ENCODE assay signal across 23 cellular contexts in the genomic region with DNA sequence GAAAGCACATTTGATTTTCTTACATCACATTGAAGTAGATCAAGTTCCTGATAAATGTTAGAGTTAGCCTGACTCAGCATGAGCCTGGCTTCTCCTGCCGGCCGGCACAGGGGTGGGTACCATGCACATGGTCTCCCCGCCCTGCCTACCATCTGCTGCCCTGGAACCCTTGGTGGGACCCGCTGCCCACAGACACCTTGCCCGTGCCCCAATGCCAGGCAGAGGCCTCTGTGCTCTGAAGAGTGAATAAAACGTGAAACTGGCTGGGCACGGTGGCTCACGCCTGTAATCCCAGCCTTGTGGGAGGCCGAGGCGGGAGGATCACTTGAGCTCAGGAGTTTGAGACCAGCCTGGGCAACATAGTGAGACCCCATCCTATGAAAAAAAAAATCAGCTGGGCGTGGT. TPM values are rescaled to one million over a fixed set of nuclear protein-coding genes. Genes with fewer than 3 reads are reported as not detected.
A peak's percentile ranks its signal among the peaks of the same experiment; 100 is the strongest.
DNase-seq lines count a peak whose midpoint lies in the region; ATAC-seq, FAIRE-seq and TF ChIP-seq lines count a peak whose summit lies in the region.
"Had no signal": no experiment of that assay in that cellular context is flagged by ENCODE, and none has a peak within 500 bp of the region (broad histone marks: within the 10 kb centered on the region; RNA-seq: fewer than 3 reads in every experiment).

No MANE protein-coding gene starts in this region.

- WGBS in A549 (ENCODE audit: missing lambda C conversion rate): 82% methylated on average over 8 of the region's 11 CpGs

- H3K4me3 Mint-ChIP-seq in T-helper 17 cell (peak overlapping the region; percentile 61), immature natural killer cell (peak overlapping the region in 3 of 5 donors; percentile 21 to 58 (median 30))

- H3K4me1 ChIP-seq in A549: peaks cover 19% of the 10 kb centered on the region
- H3K4me1 ChIP-seq: HAP-1 had no signal

- no peaks in the 10 kb centered on the region for H3K9me3 Mint-ChIP-seq in immature natural killer cell
- H3K9me3 Mint-ChIP-seq: CD4-positive, CD25-positive, alpha-beta regulatory T cell; naive thymus-derived CD4-positive, alpha-beta T cell; stimulated activated naive CD8-positive, alpha-beta T cell treated with anti-CD3 and anti-CD28 coated beads, Interleukin-15, amount 100 ng/mL, for 72 hours had no signal

- FAIRE-seq in A549 (lab: Jason Lieb, UNC): no peak
- peak; percentile 64 for FAIRE-seq in H54 (lab: Jason Lieb, UNC)

- TF ChIP-seq POLR2A in A549 (IDR thresholded peaks at IDR 0.05; ENCODE audit: low read length) (no peak), H54 (IDR thresholded peaks at IDR 0.05; ENCODE audit: low read depth, low read length) (no peak)

- no peak for DNase-seq in A549 (ENCODE audit: low read depth in 1 of 2, low spot score in 1 of 2)
- DNase-seq in H54 (ENCODE audit: insufficient read length, low spot score): no peak
- no peak for DNase-seq in T-helper 17 cell
- no peak for DNase-seq in immature natural killer cell
- no peak for DNase-seq in nucleus accumbens (lab: John Stamatoyannopoulos, UW)
- DNase-seq in NCI-H226: no peak
- no peak for DNase-seq in SKM-1 treated with dmso at 0.1 percent for 144 hours (lab: John Stamatoyannopoulos, UW; ENCODE audit: unreplicated experiment)
- no peak for DNase-seq in NCI-H1105 (lab: John Stamatoyannopoulos, UW)
- DNase-seq: CD4-positive, CD25-positive, alpha-beta regulatory T cell; central memory CD4-positive, alpha-beta T cell; mesenchymal stem cell; naive thymus-derived CD4-positive, alpha-beta T cell; NCI-H1417 treated with DMSO at 0.1 percent for 48 hours; NCI-H2171; NCI-H526; stimulated activated CD4-positive, alpha-beta T cell treated with anti-CD3 and anti-CD28 coated beads, Interleukin-2, amount 100 ng/mL, for 48 hours; stimulated activated naive CD8-positive, alpha-beta T cell treated with anti-CD3 and anti-CD28 coated beads, Interleukin-15, amount 100 ng/mL, for 72 hours; T-helper 1 cell; trophoblast cell had no signal

- H3K36me3 Mint-ChIP-seq in T-helper 17 cell (ENCODE audit: low read depth) (peaks cover 4% of the 10 kb centered on the region), immature natural killer cell (peaks cover 0 to 8% (median 6%) of the 10 kb centered on the region in 3 donors)

- no peak for TF ChIP-seq RAD21 in A549 (conservative IDR thresholded peaks at IDR 0.05 in 1 of 2, IDR thresholded peaks at IDR 0.05 in 1 of 2)

- TF ChIP-seq CTCF in A549 (IDR thresholded peaks at IDR 0.05): no peak

- H3K4me2 ChIP-seq in A549: no peak overlapping the region

- H3K27ac Mint-ChIP-seq in T-helper 17 cell (peak overlapping the region; percentile 49), immature natural killer cell (no peak overlapping the region)
- H3K27ac Mint-ChIP-seq: naive thymus-derived CD4-positive, alpha-beta T cell had no signal

- H3K4me3 ChIP-seq in A549: no peak overlapping the region
- H3K4me3 ChIP-seq: gastroesophageal sphincter, HAP-1, smooth muscle cell had no signal

- no peaks in the 10 kb centered on the region for H3K9me3 ChIP-seq in A549
- H3K9me3 ChIP-seq in T-helper 17 cell (ENCODE audit: control insufficient read depth, low read length, poor library complexity, severe bottlenecking): no peaks in the 10 kb centered on the region
- H3K9me3 ChIP-seq: esophagus muscularis mucosa, gastroesophageal sphincter, HAP-1 had no signal

- CTCF ChIA-PET in A549 (lab: Yijun Ruan, JAX): interaction anchor here (0.7 to 1.3 kb wide), 4 partner anchors 29 to 119 kb away, joined by 3 to 4 read pairs (median 4); a partner anchor contains a TSS

- no peaks in the 10 kb centered on the region for H3K27me3 Mint-ChIP-seq in T-helper 17 cell
- H3K27me3 Mint-ChIP-seq in immature natural killer cell (ENCODE audit: low read depth in 3 of 3): peaks cover 0 to 4% (median 1%) of the 10 kb centered on the region in 3 donors

- POLR2A ChIA-PET in A549 (lab: Yijun Ruan, JAX): interaction anchor here (0.7 to 1.1 kb wide), 2 partner anchors 36 to 103 kb away, joined by 3 to 4 read pairs; a partner anchor contains a TSS

- peak overlapping the region in 1 of 2 experiments; percentile 50; a peak in 2 of 6 replicates for H3K27ac ChIP-seq in A549
- H3K27ac ChIP-seq: esophagus muscularis mucosa had no signal

- ATAC-seq in A549 (no peak), T-helper 17 cell (no peak)
- ATAC-seq: gastroesophageal sphincter; naive thymus-derived CD4-positive, alpha-beta T cell; stimulated activated naive CD8-positive, alpha-beta T cell treated with anti-CD3 and anti-CD28 coated beads, Interleukin-15, amount 100 ng/mL, for 72 hours had no signal

- H3K4me1 Mint-ChIP-seq in T-helper 17 cell (peaks cover 6% of the 10 kb centered on the region), immature natural killer cell (peaks cover 19 to 25% of the 10 kb centered on the region in 2 donors)

- TF ChIP-seq EP300 in A549 (IDR thresholded peaks at IDR 0.05): no peak

TF ChIP-seq in A549, 52 proteins besides CTCF, POLR2A, EP300 and RAD21:
- peak; percentile 65 for TF ChIP-seq MAFK (IDR thresholded peaks at IDR 0.05; ENCODE audit: partially characterized antibody)
- TF ChIP-seq, protein P1, sequence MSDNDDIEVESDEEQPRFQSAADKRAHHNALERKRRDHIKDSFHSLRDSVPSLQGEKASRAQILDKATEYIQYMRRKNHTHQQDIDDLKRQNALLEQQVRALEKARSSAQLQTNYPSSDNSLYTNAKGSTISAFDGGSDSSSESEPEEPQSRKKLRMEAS (IDR thresholded peaks at IDR 0.05): no peak
TF ChIP-seq in A549: peak in this region for 1.

RNA-seq across cellular contexts. Expression of a gene that starts 17.3 kb away (rescaled TPM):
- polyA plus RNA-seq in A549 (2011; rRNA removed) (3.3 and 3.4 TPM in 2 replicates), A549 (2017; fragmentation: RNase III; extraction: RNeasy Plus Mini Kit Qiagen cat#74134 plus additional on column Dnase treatment) (4.0 to 5.4 TPM (median 4.5 TPM) in 3 replicates), immature natural killer cell (1 to 10 TPM; 1.6 to 6.3 (median 4.3) TPM)
- 2.3 and 4.1 TPM in 2 replicates for polyA plus RNA-seq in A549 (2012; cell fraction: cytosol; rRNA removed)
- 11.3 and 14.6 TPM in 2 replicates for polyA plus RNA-seq in A549 (2012; cell fraction: nucleus; rRNA removed)
- polyA minus RNA-seq in A549 (2011; rRNA and poly(A)+ RNA removed): 2.5 and 3.5 TPM in 2 replicates
- 10 to 100 TPM; 15.4 to 17.8 TPM for total RNA-seq in T-helper 17 cell

RNA-seq across cellular contexts. Expression of a gene that starts 17.5 kb away (rescaled TPM):
- polyA plus RNA-seq in A549 (2011; rRNA removed) (0.44 and 0.58 TPM in 2 replicates), A549 (2017; fragmentation: RNase III; extraction: RNeasy Plus Mini Kit Qiagen cat#74134 plus additional on column Dnase treatment) (1.1 to 1.9 TPM (median 1.5 TPM) in 3 replicates), immature natural killer cell (1 to 10 TPM; 1.2 to 2.1 (median 1.4) TPM)
- 0.63 and 1.1 TPM in 2 replicates for polyA plus RNA-seq in A549 (2012; cell fraction: cytosol; rRNA removed)
- 3.9 and 6.1 TPM in 2 replicates for polyA plus RNA-seq in A549 (2012; cell fraction: nucleus; rRNA removed)
- 0.19 and 0.33 TPM in 2 replicates for polyA minus RNA-seq in A549 (2011; rRNA and poly(A)+ RNA removed)
- 1 to 10 TPM; 3.0 to 3.3 TPM for total RNA-seq in T-helper 17 cell

RNA-seq across cellular contexts. Expression of a gene that starts 35.5 kb away (rescaled TPM):
- 0.18 and 0.22 TPM in 2 replicates for polyA plus RNA-seq in A549 (2011; rRNA removed)
- 0.22 and 0.29 TPM in 2 replicates for polyA plus RNA-seq in A549 (2012; cell fraction: cytosol; rRNA removed)
- 3.6 TPM in 2 replicates for polyA plus RNA-seq in A549 (2012; cell fraction: nucleus; rRNA removed)
- polyA plus RNA-seq in A549 (2017; fragmentation: RNase III; extraction: RNeasy Plus Mini Kit Qiagen cat#74134 plus additional on column Dnase treatment): 0.21 to 0.41 TPM (median 0.36 TPM) in 3 replicates
- 0.08 TPM in 1 of 2 replicates, not detected in the other for polyA minus RNA-seq in A549 (2011; rRNA and poly(A)+ RNA removed)
- not detected for total RNA-seq in T-helper 17 cell
- not detected for polyA plus RNA-seq in immature natural killer cell
- total RNA-seq: CD4-positive, CD25-positive, alpha-beta regulatory T cell; esophagus muscularis mucosa; naive thymus-derived CD4-positive, alpha-beta T cell; smooth muscle cell had no signal
- polyA plus RNA-seq: CD4-positive, CD25-positive, alpha-beta regulatory T cell; naive thymus-derived CD4-positive, alpha-beta T cell; smooth muscle cell had no signal

RNA-seq across cellular contexts. Expression of a gene that starts 53.5 kb away (rescaled TPM):
- 16.0 and 20.0 TPM in 2 replicates for polyA plus RNA-seq in A549 (2011; rRNA removed)
- 33.6 and 46.9 TPM in 2 replicates for polyA plus RNA-seq in A549 (2012; cell fraction: cytosol; rRNA removed)
- polyA plus RNA-seq in A549 (2012; cell fraction: nucleus; rRNA removed): 116 and 143 TPM in 2 replicates
- 29.2 to 35.0 TPM (median 33.0 TPM) in 3 replicates for polyA plus RNA-seq in A549 (2017; fragmentation: RNase III; extraction: RNeasy Plus Mini Kit Qiagen cat#74134 plus additional on column Dnase treatment)
- 21.3 and 25.0 TPM in 2 replicates for polyA minus RNA-seq in A549 (2011; rRNA and poly(A)+ RNA removed)
- 10 to 100 TPM; 41.5 to 54.2 TPM for total RNA-seq in T-helper 17 cell
- polyA plus RNA-seq in immature natural killer cell: 10 to 100 TPM in 1 of 3 donors, 1 to 10 TPM in 2; 9.4 to 14.3 (median 9.6) TPM
